Comparison of ENCODE assay signal across 25 cellular contexts in genomic region chr4:168609369-168609768, GRCh38.
"Had no signal": no experiment of that assay in that cellular context is flagged by ENCODE, and none has a peak within 500 bp of the region (broad histone marks: within the 10 kb centered on the region; RNA-seq: fewer than 3 reads in every experiment).

No MANE protein-coding gene starts in this region.

- H3K27ac ChIP-seq: lower lobe of right lung, neural progenitor cell, ovary, right atrium auricular region, skin epidermis, suprapubic skin, thoracic aorta, tibial artery, upper lobe of left lung, vagina had no signal

- H3K9ac ChIP-seq: neural progenitor cell had no signal

- H3K4me2 ChIP-seq: neural progenitor cell had no signal

- DNase-seq: hippocampal formation; kidney glomerular epithelial cell; left cardiac atrium; lower lobe of right lung; mammary epithelial cell; mesenchymal stem cell; naive B cell; natural killer cell; nephron progenitor cell; ovary; stimulated activated CD4-positive, alpha-beta T cell treated with anti-CD3 and anti-CD28 coated beads, Interleukin-12 subunit alpha, Interleukin-12 subunit beta, amount 100 ng/mL, for 4 hours; stimulated activated CD4-positive, alpha-beta T cell treated with anti-CD3 and anti-CD28 coated beads, Interleukin-15, amount 100 ng/mL, for 24 hours; stimulated activated CD4-positive, alpha-beta T cell treated with anti-CD3 and anti-CD28 coated beads, Interleukin-2, amount 100 ng/mL, for 24 hours; stimulated activated CD4-positive, alpha-beta T cell treated with anti-CD3 and anti-CD28 coated beads, Interleukin-4, amount 100 ng/mL, for 1 hour; stimulated activated naive CD4-positive, alpha-beta T cell; tibial artery; upper lobe of left lung had no signal

- H3K27me3 ChIP-seq: neural progenitor cell, ovary, right atrium auricular region, suprapubic skin, tibial artery, upper lobe of left lung, vagina had no signal

- H2AFZ ChIP-seq: neural progenitor cell had no signal

- H3K9me3 ChIP-seq: lower lobe of right lung, ovary, right atrium auricular region, suprapubic skin, thoracic aorta, tibial artery, upper lobe of left lung, vagina had no signal

- H3K4me3 ChIP-seq: lower lobe of right lung, neural progenitor cell, ovary, right atrium auricular region, skin epidermis, suprapubic skin, thoracic aorta, tibial artery, upper lobe of left lung, vagina had no signal

- ATAC-seq: left cardiac atrium, left lobe of liver, lower lobe of right lung, natural killer cell, sciatic nerve had no signal

- H3K4me1 ChIP-seq: lower lobe of right lung, upper lobe of left lung had no signal

- H3K36me3 ChIP-seq: lower lobe of right lung, neural progenitor cell, ovary, right atrium auricular region, suprapubic skin, thoracic aorta, tibial artery, upper lobe of left lung, vagina had no signal
